8 cellular contexts compared by ENCODE assay signal in genomic region chr20:33732166-33732970, GRCh38. TPM values are rescaled to one million over a fixed set of nuclear protein-coding genes. Genes with fewer than 3 reads are reported as not detected.
DNase-seq lines count a peak whose midpoint lies in the region; ATAC-seq and TF ChIP-seq lines count a peak whose summit lies in the region.

No MANE protein-coding gene starts in this region.

- H3K9ac ChIP-seq in ES-I3 (ENCODE audit: low read depth, low read length) (peak overlapping the region; percentile 63), SU-DHL-6 (ENCODE audit: low read length) (peak overlapping the region; percentile 80), skeletal muscle satellite cell (ENCODE audit: low read depth, low read length) (peak overlapping the region; percentile 79)

- DNase-seq in KG1 (lab: John Stamatoyannopoulos, UW) (peak; percentile 93), anterior cingulate cortex (lab: John Stamatoyannopoulos, UW) (peak; percentile 34 to 97 (median 90)), hypothalamus (lab: John Stamatoyannopoulos, UW) (peak; percentile 50 to 97 (median 89)), kidney tubule cell (ENCODE audit: low spot score) (no peak)

- H4K20me1 ChIP-seq in SU-DHL-6 (ENCODE audit: low read depth, low read length) = no peaks in the 10 kb centered on the region

- peak overlapping the region; percentile 98 for H3K27ac ChIP-seq in SU-DHL-6 (ENCODE audit: low read depth, low read length)

- peaks cover 30% of the 10 kb centered on the region for H3F3A ChIP-seq in SU-DHL-6 (ENCODE audit: insufficient read depth)

- H3K4me3 ChIP-seq in SU-DHL-6 (ENCODE audit: insufficient read depth, low read length, poor library complexity, severe bottlenecking) = peak overlapping the region; percentile 60
- H3K4me3 ChIP-seq in skeletal muscle satellite cell (ENCODE audit: low read length) = peak overlapping the region; percentile 71

- H3K4me2 ChIP-seq in SU-DHL-6 (ENCODE audit: low read depth, low read length, poor library complexity, severe bottlenecking) (peak overlapping the region; percentile 91), skeletal muscle satellite cell (ENCODE audit: low read length) (peak overlapping the region; percentile 92)

- TF ChIP-seq CTCF in SU-DHL-6 (IDR thresholded peaks at IDR 0.05; ENCODE audit: insufficient read depth, low read length, poor library complexity, severe bottlenecking) = no peak

- H2AFZ ChIP-seq in SU-DHL-6 (ENCODE audit: low read depth, low read length, severe bottlenecking) = peak overlapping the region; percentile 30

- H3K4me1 ChIP-seq in ES-I3 (ENCODE audit: insufficient read depth, low read length) (peaks cover 10% of the 10 kb centered on the region; the same call in 1 of the 2 replicates), skeletal muscle satellite cell (ENCODE audit: control insufficient read depth, insufficient read depth, low read length) (peaks cover 30% of the 10 kb centered on the region)

- H3K27me3 ChIP-seq in SU-DHL-6 (ENCODE audit: low read length) = no peaks in the 10 kb centered on the region
- peaks cover 4% of the 10 kb centered on the region for H3K27me3 ChIP-seq in skeletal muscle satellite cell (ENCODE audit: control insufficient read depth, insufficient read depth, low read length)

- peak; percentile 46 for ATAC-seq in GM21717 (IDR thresholded peaks at IDR 0.05; ENCODE audit: unreplicated experiment)

- no peaks in the 10 kb centered on the region; the same call in 1 of the 2 replicates for H3K79me2 ChIP-seq in SU-DHL-6 (ENCODE audit: insufficient read depth, low read length)

- no peaks in the 10 kb centered on the region for H3K36me3 ChIP-seq in ES-I3 (ENCODE audit: insufficient read depth, low read length)
- H3K36me3 ChIP-seq in SU-DHL-6 (ENCODE audit: low read length) = peaks cover 4% of the 10 kb centered on the region; the same call in 1 of the 2 replicates
- no peaks in the 10 kb centered on the region for H3K36me3 ChIP-seq in skeletal muscle satellite cell (ENCODE audit: insufficient read depth, low read length)

- H3K9me3 ChIP-seq in ES-I3 (ENCODE audit: control insufficient read depth, insufficient read depth, low read length) (no peaks in the 10 kb centered on the region; the same call in 1 of the 2 replicates), SU-DHL-6 (ENCODE audit: insufficient read depth, low read length) (peaks cover 17% of the 10 kb centered on the region; the same call in 1 of the 2 replicates), skeletal muscle satellite cell (replicated peaks; ENCODE audit: low read length) (no peaks in the 10 kb centered on the region)

- no peaks in the 10 kb centered on the region for H3K9me2 ChIP-seq in SU-DHL-6 (replicated peaks; ENCODE audit: insufficient read depth, low read length)

RNA-seq across cellular contexts. Expression of gene ZNF341, which starts 0.6 kb away (rescaled TPM):
- 1.0 and 1.7 TPM in 2 replicates for total RNA-seq in skeletal muscle satellite cell (2012; rRNA removed)

RNA-seq across cellular contexts. Expression of gene PXMP4, which starts 12.3 kb away (rescaled TPM):
- 2.8 and 3.9 TPM in 2 replicates for total RNA-seq in skeletal muscle satellite cell (2012; rRNA removed)

RNA-seq across cellular contexts. Expression of gene E2F1, which starts 46.2 kb away (rescaled TPM):
- 4.8 and 7.2 TPM in 2 replicates for total RNA-seq in skeletal muscle satellite cell (2012; rRNA removed)

RNA-seq across cellular contexts. Expression of gene NECAB3, which starts 58.1 kb away (rescaled TPM):
- 11.4 and 12.7 TPM in 2 replicates for total RNA-seq in skeletal muscle satellite cell (2012; rRNA removed)
